In genomic region chr5:71455427-71456361, GRCh38 we compare ENCODE assay signal across 8 cellular contexts. TPM values are rescaled to one million over a fixed set of nuclear protein-coding genes. Genes with fewer than 3 reads are reported as not detected.
DNase-seq lines count a peak whose midpoint lies in the region; TF ChIP-seq lines count a peak whose summit lies in the region.

Gene BDP1 (plus strand): TSS chr5:71455651. CDS start chr5:71455878, 227 bp downstream.

- H3K4me1 ChIP-seq in neuron (ENCODE audit: insufficient read depth, low read length) = peaks cover 15% of the 10 kb centered on the region
- peaks cover 0 to 23% (median 20%) of the 10 kb centered on the region in 5 donors for H3K4me1 ChIP-seq in subcutaneous abdominal adipose tissue (ENCODE audit: control insufficient read depth in 5 of 5, insufficient read depth in 5 of 5, low read length in 5 of 5)

- H3K27ac ChIP-seq in subcutaneous abdominal adipose tissue (ENCODE audit: low read depth, low read length) = peak within 1 kb of the TSS; percentile 88

- H3K9ac ChIP-seq in subcutaneous abdominal adipose tissue (ENCODE audit: low read length in 5 of 5) = peak within 1 kb of the TSS; percentile 85 to 98 (median 94)

- H3K4me3 ChIP-seq in HFF-Myc (replicated peaks; ENCODE audit: low read depth, low read length) (peak within 1 kb of the TSS; percentile 71), neuron (ENCODE audit: low read length) (peak within 1 kb of the TSS; percentile 77), subcutaneous abdominal adipose tissue (ENCODE audit: low read depth in 1 of 5, low read length in 5 of 5) (peak within 1 kb of the TSS; percentile 90 to 99 (median 93))

- peak within 1 kb of the TSS; percentile 92 for H2AFZ ChIP-seq in neuron (ENCODE audit: low read depth, low read length)

- peak; percentile 18 for TF ChIP-seq CTCF in HFF-Myc (IDR thresholded peaks at IDR 0.05; ENCODE audit: low read depth, low read length, missing control alignments)

- DNase-seq in GM04504 (ENCODE audit: low read depth) = peak; percentile 86
- DNase-seq in HFF-Myc (ENCODE audit: extremely low read depth, low read depth) = peak; percentile 81
- DNase-seq in MV-4-11 (lab: John Stamatoyannopoulos, UW) = peak; percentile 87
- DNase-seq in SK-MEL-5 (ENCODE audit: low read depth, low spot score) = peak; percentile 96
- peak; percentile 98 for DNase-seq in activated naive CD4-positive, alpha-beta T cell treated with Interleukin-2 at 50 U/mL for 16 hours
- DNase-seq in foreskin melanocyte = peak; percentile 89

- H3K9me3 ChIP-seq in neuron (ENCODE audit: low read length) = no peaks in the 10 kb centered on the region
- no peaks in the 10 kb centered on the region for H3K9me3 ChIP-seq in subcutaneous abdominal adipose tissue (ENCODE audit: control insufficient read depth in 5 of 5, low read length in 5 of 5)

- peaks cover 2% of the 10 kb centered on the region for H3K27me3 ChIP-seq in neuron (ENCODE audit: insufficient read depth, low read length)
- H3K27me3 ChIP-seq in subcutaneous abdominal adipose tissue (ENCODE audit: control insufficient read depth in 5 of 5, insufficient read depth in 4 of 5, low read length in 5 of 5) = peaks cover 0 to 6% (median 2%) of the 10 kb centered on the region in 5 donors

- H3K36me3 ChIP-seq in neuron (ENCODE audit: insufficient read depth, low read length) (peaks cover 22% of the 10 kb centered on the region), subcutaneous abdominal adipose tissue (ENCODE audit: control insufficient read depth in 5 of 5, insufficient read depth in 5 of 5, low read length in 5 of 5) (peaks cover 15 to 23% (median 17%) of the 10 kb centered on the region in 5 donors)

- in situ Hi-C loops in SK-MEL-5 (cut with HindIII; ENCODE audit: low pct_unique_long_range_greater_than_20kb, low sequenced_read_pairs) = no loop called here

RNA-seq across cellular contexts. Expression of gene BDP1, which starts in this region (rescaled TPM):
- total RNA-seq in SK-MEL-5 (2014; rRNA removed; shearing (Covaris generic)) = 23.1 and 29.0 TPM in 2 replicates
- polyA plus RNA-seq in SK-MEL-5 (2015; cell fraction: cytosol; rRNA removed) = 11.3 and 14.6 TPM in 2 replicates
- polyA plus RNA-seq in SK-MEL-5 (2015; cell fraction: nucleus; rRNA removed) = 30.4 and 32.5 TPM in 2 replicates

Comparison
In these comparisons a context has a peak if more than half of its experiments do, and no peak if none do; other contexts are left out.
1. Peak in every context shown above with its lines: DNase-seq, H3K4me3 ChIP-seq and H3K27ac ChIP-seq.